ENCODE assay signal across 8 cellular contexts in genomic region chr1:27418786-27419185, GRCh38. TPM values are rescaled to one million over a fixed set of nuclear protein-coding genes. Genes with fewer than 3 reads are reported as not detected.
DNase-seq lines count a peak whose midpoint lies in the region; ATAC-seq and TF ChIP-seq lines count a peak whose summit lies in the region.

No MANE protein-coding gene starts in this region.

- in situ Hi-C loops in GM13976 (cut with MboI; ENCODE audit: low sequenced_read_pairs, unreplicated experiment) = no loop called here

- H2BK12ac ChIP-seq in mesenchymal stem cell (ENCODE audit: low read length in 2 of 2) = peak overlapping the region; percentile 3 to 42

- WGBS in adrenal gland, 4 donors = 65 to 68% (median 67%) methylated on average over 6 of the region's 6 CpGs
- 60% methylated on average over 4 of the region's 6 CpGs for WGBS in mesenchymal stem cell
- 35% methylated on average over 6 of the region's 6 CpGs for WGBS in urinary bladder

- no peak overlapping the region for H2BK15ac ChIP-seq in mesenchymal stem cell (ENCODE audit: low read depth, poor library complexity, severe bottlenecking)

- H3K79me1 ChIP-seq in mesenchymal stem cell (replicated peaks; ENCODE audit: low read length, poor library complexity, severe bottlenecking) = peaks cover 26% of the 10 kb centered on the region

- H3K36me3 ChIP-seq in left ventricle myocardium inferior (peaks cover 45% of the 10 kb centered on the region), adrenal gland (replicated peaks in 1 of 2) (peaks cover 0 to 46% of the 10 kb centered on the region in 2 donors), mesenchymal stem cell (ENCODE audit: control insufficient read depth in 1 of 2, insufficient read depth in 2 of 2, low read depth in 1 of 2, low read length in 2 of 2) (peaks cover 12 to 46% of the 10 kb centered on the region in 2 experiments), urinary bladder (ENCODE audit: insufficient read depth) (peaks cover 7% of the 10 kb centered on the region)

- intact Hi-C loops in left ventricle myocardium inferior (cut with micrococcal nuclease) = no loop called here
- intact Hi-C loops in left cardiac atrium (cut with DNase I) = loop anchor here in 1 of 2 donors (5.0 kb wide), 1 partner anchor 184 kb away; the partner anchor contains the start of gene AHDC1
- intact Hi-C loops in adrenal gland (cut with DNase I) = no loop called here

- H2AK5ac ChIP-seq in mesenchymal stem cell (ENCODE audit: low read length, severe bottlenecking) = no peak overlapping the region

- H3K18ac ChIP-seq in mesenchymal stem cell (ENCODE audit: low read depth in 1 of 2, low read length in 2 of 2) = no peak overlapping the region

- H3K4me1 ChIP-seq in left ventricle myocardium inferior (peaks cover 92% of the 10 kb centered on the region), adrenal gland (replicated peaks in 1 of 2) (peaks cover 21 to 41% of the 10 kb centered on the region in 2 donors), mesenchymal stem cell (ENCODE audit: control insufficient read depth, insufficient read depth, low read depth, low read length) (peaks cover 9% of the 10 kb centered on the region), urinary bladder (ENCODE audit: insufficient read depth) (peaks cover 1% of the 10 kb centered on the region)

- no peak overlapping the region for H3K4me3 ChIP-seq in left ventricle myocardium inferior
- no peak overlapping the region for H3K4me3 ChIP-seq in adrenal gland
- peak overlapping the region in 1 of 2 experiments; percentile 1 for H3K4me3 ChIP-seq in mesenchymal stem cell (ENCODE audit: insufficient read depth in 1 of 2, low read depth in 1 of 2, low read length in 2 of 2)
- H3K4me3 ChIP-seq in urinary bladder (ENCODE audit: low read depth, low read length) = no peak overlapping the region

- no peak for TF ChIP-seq CTCF in left ventricle myocardium inferior (IDR thresholded peaks at IDR 0.05; ENCODE audit: borderline replicate concordance)
- no peak for TF ChIP-seq CTCF in adrenal gland (IDR thresholded peaks at IDR 0.05)
- TF ChIP-seq CTCF in GM13976 (IDR thresholded peaks at IDR 0.05; ENCODE audit: borderline replicate concordance, control extremely low read depth, extremely low read depth, insufficient read depth, missing control alignments) = no peak

- no peak for TF ChIP-seq POLR2A in adrenal gland (IDR thresholded peaks at IDR 0.05)

- no peak overlapping the region for H3K14ac ChIP-seq in mesenchymal stem cell (ENCODE audit: low read length in 2 of 2)

- H4K8ac ChIP-seq in mesenchymal stem cell (ENCODE audit: low read length) = peak overlapping the region; percentile 42

- peak overlapping the region; percentile 77 for H3K27ac ChIP-seq in left ventricle myocardium inferior (replicated peaks)
- peak overlapping the region in 4 of 5 donors; percentile 36 to 75 (median 70) for H3K27ac ChIP-seq in adrenal gland
- peak overlapping the region; percentile 94 for H3K27ac ChIP-seq in mesenchymal stem cell (ENCODE audit: low read length, poor library complexity, severe bottlenecking)
- peak overlapping the region; percentile 87 for H3K27ac ChIP-seq in urinary bladder (ENCODE audit: low read depth)

- peak overlapping the region; percentile 57 for H3K4me2 ChIP-seq in mesenchymal stem cell (ENCODE audit: low read length, poor library complexity, severe bottlenecking)

- peak overlapping the region; percentile 81 for H3K9ac ChIP-seq in mesenchymal stem cell (ENCODE audit: low read length)

- H3K4ac ChIP-seq in mesenchymal stem cell (ENCODE audit: low read depth in 1 of 2, low read length in 2 of 2) = peak overlapping the region; percentile 35 to 64

- H2AFZ ChIP-seq in mesenchymal stem cell (ENCODE audit: low read depth, low read length) = no peak overlapping the region

- no peak overlapping the region for H2BK120ac ChIP-seq in mesenchymal stem cell (ENCODE audit: low read depth, low read length)

- DNase-seq in left ventricle myocardium inferior = no peak
- DNase-seq in left cardiac atrium = no peak
- no peak for DNase-seq in adrenal gland
- no peak for DNase-seq in mesenchymal stem cell
- DNase-seq in GM13976 (ENCODE audit: low spot score) = no peak
- no peak for DNase-seq in hepatic stellate cell (ENCODE audit: low spot score)

- H4K91ac ChIP-seq in mesenchymal stem cell (ENCODE audit: low read length) = no peak overlapping the region

- no peak overlapping the region for H2BK5ac ChIP-seq in mesenchymal stem cell (ENCODE audit: low read depth, low read length, poor library complexity, severe bottlenecking)

- H3K23ac ChIP-seq in mesenchymal stem cell (ENCODE audit: low read length in 2 of 2) = no peak overlapping the region

- no peak for ATAC-seq in left cardiac atrium
- ATAC-seq in GM19328 (IDR thresholded peaks at IDR 0.05; ENCODE audit: unreplicated experiment) = no peak

- H3K27me3 ChIP-seq in left ventricle myocardium inferior (ENCODE audit: low read depth) (no peaks in the 10 kb centered on the region), adrenal gland (no peaks in the 10 kb centered on the region), mesenchymal stem cell (ENCODE audit: control insufficient read depth in 1 of 2, insufficient read depth in 1 of 2, low read length in 2 of 2) (no peaks in the 10 kb centered on the region)

- H3K9me3 ChIP-seq in left ventricle myocardium inferior (replicated peaks) (no peaks in the 10 kb centered on the region), adrenal gland (replicated peaks in 1 of 3) (no peaks in the 10 kb centered on the region), mesenchymal stem cell (ENCODE audit: control insufficient read depth, low read length) (no peaks in the 10 kb centered on the region)

RNA-seq across cellular contexts. Expression of gene GPR3, which starts 26.4 kb away (rescaled TPM):
- total RNA-seq in left ventricle myocardium inferior (0.16 TPM), left cardiac atrium (10 to 100 TPM in 1 of 2 donors, 1 to 10 TPM in 1; 1.7 to 12.4 TPM), adrenal gland (1 to 10 TPM in 2 of 8 donors, under 1 TPM in 1, not detected in 5; 0.19 to 2.0 (median 1.1) TPM), urinary bladder (0.16 TPM)
- polyA plus RNA-seq in adrenal gland (1 to 10 TPM in 1 of 3 donors, under 1 TPM in 2; 0.40 to 1.0 (median 0.64) TPM), urinary bladder (1.8 TPM)
- 3.9 TPM for polyA plus RNA-seq in mesenchymal stem cell (2013, experiment 1 of 2)
- polyA plus RNA-seq in mesenchymal stem cell (2013, experiment 2 of 2) = 4.4 TPM

RNA-seq across cellular contexts. Expression of gene CD164L2, which starts 35.7 kb away (rescaled TPM):
- total RNA-seq in left ventricle myocardium inferior (not detected), left cardiac atrium (not detected), adrenal gland (1 to 10 TPM in 1 of 8 donors, under 1 TPM in 2, not detected in 5; 0.18 to 2.6 (median 0.65) TPM), urinary bladder (not detected)
- polyA plus RNA-seq in adrenal gland (under 1 TPM in 2 of 3 donors, not detected in 1; 0.13 to 0.16 TPM), urinary bladder (0.06 TPM)
- polyA plus RNA-seq in mesenchymal stem cell (2013, experiment 1 of 2) = not detected
- polyA plus RNA-seq in mesenchymal stem cell (2013, experiment 2 of 2) = not detected

RNA-seq across cellular contexts. Expression of gene FCN3, which starts 44.2 kb away (rescaled TPM):
- 27.3 TPM for total RNA-seq in left ventricle myocardium inferior
- 10 to 100 TPM; 14.2 to 24.5 TPM for total RNA-seq in left cardiac atrium
- 10 to 100 TPM; 14.8 to 83.3 (median 44.8) TPM for total RNA-seq in adrenal gland
- 10 to 100 TPM; 17.0 to 72.8 (median 23.2) TPM for polyA plus RNA-seq in adrenal gland
- polyA plus RNA-seq in mesenchymal stem cell (2013, experiment 1 of 2) = not detected
- polyA plus RNA-seq in mesenchymal stem cell (2013, experiment 2 of 2) = not detected
- total RNA-seq in urinary bladder = not detected
- 4.5 TPM for polyA plus RNA-seq in urinary bladder

RNA-seq across cellular contexts. Expression of gene MAP3K6, which starts 52.0 kb away (rescaled TPM):
- 45.2 TPM for total RNA-seq in left ventricle myocardium inferior
- 10 to 100 TPM; 51.5 to 64.2 TPM for total RNA-seq in left cardiac atrium
- total RNA-seq in adrenal gland = 10 to 100 TPM; 10.5 to 48.2 (median 26.6) TPM
- 100 to 1,000 TPM in 1 of 3 donors, 10 to 100 TPM in 2; 14.2 to 136 (median 83.9) TPM for polyA plus RNA-seq in adrenal gland
- 27.2 TPM for polyA plus RNA-seq in mesenchymal stem cell (2013, experiment 1 of 2)
- polyA plus RNA-seq in mesenchymal stem cell (2013, experiment 2 of 2) = 28.1 TPM
- 10.1 TPM for total RNA-seq in urinary bladder
- 83.3 TPM for polyA plus RNA-seq in urinary bladder

Comparison
In these comparisons a context has a peak if more than half of its experiments do, and no peak if none do; other contexts are left out.
1. RNA of gene FCN3, which starts 44.2 kb away (total RNA-seq): 14.8 to 83.3 TPM in adrenal gland, 27.3 TPM in left ventricle myocardium inferior (single experiment) and 14.2 to 24.5 TPM in left cardiac atrium; not detected in urinary bladder (single experiment); every median in the first group is over 10 times any median in the second.
2. Peak in every context shown above with its lines, with median percentiles within 50 percentile points of each other: H3K27ac ChIP-seq.